ENCODE assay signal across 8 cellular contexts in the genomic region with DNA sequence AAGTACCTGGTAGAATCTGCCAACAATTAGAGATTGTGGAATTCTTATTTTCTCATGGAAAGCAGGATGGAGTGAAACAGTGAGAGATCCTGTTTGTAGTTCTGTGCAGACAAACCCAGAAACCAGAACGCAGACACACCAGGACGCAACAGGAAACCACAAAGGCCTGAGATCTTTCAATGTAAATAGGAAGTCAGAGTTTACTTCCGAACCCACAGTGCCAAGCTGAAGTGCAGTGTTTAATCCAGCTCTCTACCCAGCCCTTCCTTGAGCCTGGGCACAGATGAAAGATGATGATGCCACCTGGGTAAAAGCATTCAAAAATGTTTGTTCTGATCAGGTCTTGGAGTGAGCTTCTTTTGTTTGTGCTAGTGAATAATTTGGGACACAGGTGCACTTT.
DNase-seq lines count a peak whose midpoint lies in the region; ATAC-seq, FAIRE-seq and TF ChIP-seq lines count a peak whose summit lies in the region.

No MANE protein-coding gene starts in this region.

- intact Hi-C loops in GM12878 (cut with micrococcal nuclease; ENCODE audit: unreplicated experiment) (no loop called here), PC-9 (cut with micrococcal nuclease; ENCODE audit: unreplicated experiment) (no loop called here)

- no peak overlapping the region for H3K9ac ChIP-seq in GM12878 (ENCODE audit: control insufficient read depth, insufficient read depth, low read length)

- FAIRE-seq in GM12878 (lab: Jason Lieb, UNC), result peak; percentile 31

- no peak for TF ChIP-seq EP300 in GM12878 (IDR thresholded peaks at IDR 0.05; ENCODE audit: borderline replicate concordance in 1 of 2, control insufficient read depth in 1 of 2, low read depth in 2 of 2, low read length in 2 of 2)

- no peaks in the 10 kb centered on the region for H3F3A ChIP-seq in PC-9 (ENCODE audit: insufficient read depth, low read depth)

- TF ChIP-seq CTCF in GM12878 (IDR thresholded peaks at IDR 0.05 in 2 of 3, conservative IDR thresholded peaks at IDR 0.05 in 1 of 3; ENCODE audit: control insufficient read depth in 2 of 3, extremely low read depth in 1 of 3, insufficient read depth in 1 of 3, low read depth in 3 of 3, low read length in 3 of 3) (no peak), PC-9 (conservative IDR thresholded peaks at IDR 0.05) (no peak)

- H3K4me1 ChIP-seq in GM12878 (ENCODE audit: control insufficient read depth, insufficient read depth, low read length) (peaks cover 6% of the 10 kb centered on the region), PC-9 (replicated peaks; ENCODE audit: insufficient read depth) (no peaks in the 10 kb centered on the region)

- H3K4me2 ChIP-seq in GM12878 (ENCODE audit: control insufficient read depth, insufficient read depth) (no peak overlapping the region), PC-9 (no peak overlapping the region)

- no peak for TF ChIP-seq POLR2A in GM12878 (IDR thresholded peaks at IDR 0.05; ENCODE audit: low read depth, low read length)

- RAD21 ChIA-PET in GM12878 (lab: Charles Lee; ENCODE audit: unreplicated experiment), result no interaction called here

- BruUV-seq in GM12878 (replicated peaks; lab: Mats Ljungman, UMichigan) (no TSS peak), PC-9 (replicated peaks; lab: Mats Ljungman, UMichigan) (no TSS peak)

- H3K36me3 ChIP-seq in GM12878 (ENCODE audit: control insufficient read depth in 2 of 2, insufficient read depth in 2 of 2, low read length in 1 of 2) (no peaks in the 10 kb centered on the region), PC-9 (ENCODE audit: low read depth) (no peaks in the 10 kb centered on the region), H7 (replicated peaks; ENCODE audit: control insufficient read depth, insufficient read depth, low read length) (no peaks in the 10 kb centered on the region)

- H2AFZ ChIP-seq in GM12878 (ENCODE audit: control insufficient read depth, low read depth, low read length) (no peak overlapping the region), PC-9 (no peak overlapping the region)

- no peaks in the 10 kb centered on the region for H3K79me2 ChIP-seq in GM12878 (ENCODE audit: control insufficient read depth, insufficient read depth, low read length)
- no peaks in the 10 kb centered on the region for H3K79me2 ChIP-seq in PC-9 (ENCODE audit: low read depth)

- H3K9me2 ChIP-seq in PC-9 (ENCODE audit: insufficient read depth), result peaks cover 4% of the 10 kb centered on the region; the same call in 1 of the 2 replicates

- H3K27me3 ChIP-seq in GM12878 (replicated peaks in 1 of 2; ENCODE audit: control insufficient read depth in 2 of 2, insufficient read depth in 2 of 2, low read length in 1 of 2), result no peaks in the 10 kb centered on the region
- no peaks in the 10 kb centered on the region for H3K27me3 ChIP-seq in PC-9 (ENCODE audit: insufficient read depth, low read depth)
- H3K27me3 ChIP-seq in H7 (ENCODE audit: control insufficient read depth, insufficient read depth, low read length), result no peaks in the 10 kb centered on the region

- H3K27ac ChIP-seq in GM12878 (ENCODE audit: control insufficient read depth, insufficient read depth) (no peak overlapping the region), PC-9 (no peak overlapping the region)

- in situ Hi-C loops in GM12878 (cut with MboI), result no loop called here

- no peak overlapping the region for H3K4me3 ChIP-seq in GM12878
- H3K4me3 ChIP-seq in PC-9, result no peak overlapping the region
- H3K4me3 ChIP-seq in H7 (ENCODE audit: insufficient read depth, low read depth, low read length), result no peak overlapping the region

- SMC1A ChIA-PET in GM12878 (lab: Charles Lee; ENCODE audit: uncharacterized antibody, unreplicated experiment), result interaction anchor here (0.6 to 1.7 kb wide), 3 partner anchors 9 to 850 kb away, joined by 3 read pairs; no protein-coding TSS in a partner anchor

- ATAC-seq in GM18867 (IDR thresholded peaks at IDR 0.05; ENCODE audit: unreplicated experiment) (peak; percentile 78), HG02798 (IDR thresholded peaks at IDR 0.05; ENCODE audit: poor library complexity, unreplicated experiment) (peak; percentile 64), GM12878 (peak; percentile 64)

- POLR2A ChIA-PET in GM12878 (lab: Charles Lee), result no interaction called here
- POLR2A ChIA-PET in PC-9 (lab: Charles Lee; ENCODE audit: unreplicated experiment), result no interaction called here

- DNase-seq in NCI-H774 (lab: John Stamatoyannopoulos, UW), result peak; percentile 22
- DNase-seq in GM12878 (ENCODE audit: low read depth, low spot score), result no peak
- no peak for DNase-seq in PC-9
- no peak for DNase-seq in kidney glomerular epithelial cell (lab: John Stamatoyannopoulos, UW)
- DNase-seq in AG08396 (ENCODE audit: low spot score), result no peak
- DNase-seq in H7, result no peak

- H3K9me3 ChIP-seq in GM12878 (replicated peaks; ENCODE audit: control insufficient read depth, insufficient read depth, low read length), result no peaks in the 10 kb centered on the region; the same call in 2 of the 3 replicates
- peaks cover 5% of the 10 kb centered on the region; the same call in 1 of the 2 replicates for H3K9me3 ChIP-seq in PC-9 (ENCODE audit: insufficient read depth, low read depth)

- WGBS in GM12878 (ENCODE audit: insufficient coverage, insufficient replicate concordance, low lambda C conversion rate, missing lambda C conversion rate), result 0% methylated on average over 3 of the region's 3 CpGs

- H4K20me1 ChIP-seq in GM12878 (ENCODE audit: control insufficient read depth, insufficient read depth), result no peaks in the 10 kb centered on the region
- no peaks in the 10 kb centered on the region for H4K20me1 ChIP-seq in PC-9 (ENCODE audit: insufficient read depth)

- CTCF ChIA-PET in GM12878 (lab: Yijun Ruan, JAX) (interaction anchor here (1.6 kb wide), 1 partner anchor 10 kb away, joined by 6 read pairs; no protein-coding TSS in a partner anchor), PC-9 (lab: Charles Lee) (no interaction called here)

- no peak for TF ChIP-seq RAD21 in GM12878 (IDR thresholded peaks at IDR 0.05; ENCODE audit: insufficient read depth, low read depth, low read length)

TF ChIP-seq in GM12878, 131 proteins besides CTCF, POLR2A, EP300 and RAD21:
- TF ChIP-seq RUNX3 (IDR thresholded peaks at IDR 0.05; ENCODE audit: low read length) (peak; percentile 76), ETV6 (conservative IDR thresholded peaks at IDR 0.05 in 1 of 2, IDR thresholded peaks at IDR 0.05 in 1 of 2; ENCODE audit: borderline replicate concordance in 1 of 2, low read depth in 1 of 2) (peak in 1 of 2 experiments; percentile 75; a peak in 1 of 4 replicates), SP1 (IDR thresholded peaks at IDR 0.05; ENCODE audit: low read depth, low read length) (no peak)
